In the genomic region with DNA sequence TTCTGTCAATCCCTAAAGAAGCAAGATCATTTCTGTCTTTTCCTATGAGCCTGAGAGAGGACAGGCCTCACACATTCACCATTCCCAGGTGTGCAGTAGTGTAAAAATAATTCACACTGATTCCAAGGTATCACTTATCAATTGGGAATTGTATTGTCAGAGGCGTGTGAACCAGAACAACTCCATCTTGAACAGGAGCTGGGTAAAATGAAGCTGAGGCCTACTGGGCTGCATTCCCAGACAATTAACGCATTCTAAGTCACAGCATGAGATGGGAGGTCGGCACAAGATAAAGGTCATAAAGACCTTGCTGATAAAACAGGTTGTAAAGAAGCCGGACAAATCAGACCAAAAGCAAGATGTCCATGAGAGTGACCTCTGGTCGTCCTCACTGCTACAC, we compare ENCODE assay signal across 16 cellular contexts.
DNase-seq lines count a peak whose midpoint lies in the region; ATAC-seq and TF ChIP-seq lines count a peak whose summit lies in the region.
"Had no signal": no experiment of that assay in that cellular context is flagged by ENCODE, and none has a peak within 500 bp of the region (broad histone marks: within the 10 kb centered on the region; RNA-seq: fewer than 3 reads in every experiment).

No MANE protein-coding gene starts in this region.

- no peaks in the 10 kb centered on the region for H3K36me3 ChIP-seq in IMR-90 (ENCODE audit: control insufficient read depth, insufficient read depth, low read length)
- no peaks in the 10 kb centered on the region for H3K36me3 ChIP-seq in mesendoderm (ENCODE audit: control insufficient read depth, insufficient read depth, low read length)

- H3K18ac ChIP-seq in IMR-90 (ENCODE audit: low read depth, low read length) (no peak overlapping the region), mesendoderm (ENCODE audit: low read length) (no peak overlapping the region)

- no peak for TF ChIP-seq POLR2A in IMR-90 (IDR thresholded peaks at IDR 0.05; ENCODE audit: low read depth, low read length)

- in situ Hi-C loops in IMR-90 (cut with MboI; ENCODE audit: low sequenced_read_pairs): no loop called here

- H4K8ac ChIP-seq in IMR-90 (ENCODE audit: low read depth in 2 of 2, low read length in 2 of 2): no peak overlapping the region
- no peak overlapping the region for H4K8ac ChIP-seq in mesendoderm (ENCODE audit: low read depth, low read length)

- DNase-seq in IMR-90 (no peak), choroid plexus epithelial cell (ENCODE audit: low read depth) (peak; percentile 14), mesendoderm (peak; percentile 96), dorsolateral prefrontal cortex (no peak), NCI-H187 (lab: John Stamatoyannopoulos, UW) (no peak)
- no peak for DNase-seq in activated T-cell treated with anti-CD3 and anti-CD28 coated beads, Interleukin-2, amount 50 U/mL, for 4 hours
- DNase-seq: DMS79; Kasumi-1; MM.1S; NCI-H1105 treated with DMSO at 0.1 percent for 48 hours; NCI-H1930; NCI-H446 treated with DMSO at 0.1 percent for 48 hours; NK-92 treated with Interleukin-12 subunit alpha and Interleukin-12 subunit beta, amount 100 ng/mL, for 24 hours; OCI-M1; SIG-M5 had no signal

- no peak overlapping the region for H3K4ac ChIP-seq in IMR-90 (ENCODE audit: low read depth, low read length)
- H3K4ac ChIP-seq in mesendoderm (ENCODE audit: low read depth, low read length): no peak overlapping the region

- H3K79me1 ChIP-seq in IMR-90 (ENCODE audit: low read depth in 1 of 2, low read length in 2 of 2): no peaks in the 10 kb centered on the region; a peak in 1 of 4 replicates
- H3K79me1 ChIP-seq in mesendoderm (ENCODE audit: low read length): no peaks in the 10 kb centered on the region

- H2BK20ac ChIP-seq in IMR-90 (ENCODE audit: low read depth, low read length): no peak overlapping the region

- H3K4me2 ChIP-seq in IMR-90 (ENCODE audit: low read depth, low read length): no peak overlapping the region
- H3K4me2 ChIP-seq in mesendoderm (ENCODE audit: low read length): peak overlapping the region; percentile 5

- TF ChIP-seq RAD21 in IMR-90 (IDR thresholded peaks at IDR 0.05; ENCODE audit: low read length): no peak

- peaks cover 16% of the 10 kb centered on the region for H3K36me3 Mint-ChIP-seq in activated T-cell treated with anti-CD3 and anti-CD28 coated beads, Interleukin-2, amount 50 U/mL, for 4 hours (ENCODE audit: insufficient read depth)

- H3K27me3 ChIP-seq in IMR-90 (ENCODE audit: control insufficient read depth, insufficient read depth, low read length) (no peaks in the 10 kb centered on the region), mesendoderm (ENCODE audit: insufficient read depth, low read length, poor library complexity) (no peaks in the 10 kb centered on the region), dorsolateral prefrontal cortex (no peaks in the 10 kb centered on the region)

- H4K5ac ChIP-seq in IMR-90 (ENCODE audit: low read depth, low read length) (no peak overlapping the region), mesendoderm (ENCODE audit: low read length) (no peak overlapping the region)

- H3K9me1 ChIP-seq in IMR-90 (ENCODE audit: insufficient read depth, low read length): no peaks in the 10 kb centered on the region

- no peak for TF ChIP-seq CTCF in IMR-90 (conservative IDR thresholded peaks at IDR 0.05; ENCODE audit: low read depth, low read length)
- TF ChIP-seq CTCF in choroid plexus epithelial cell (conservative IDR thresholded peaks at IDR 0.05; ENCODE audit: low read depth, low read length): no peak
- no peak for TF ChIP-seq CTCF in dorsolateral prefrontal cortex (IDR thresholded peaks at IDR 0.05 in 54 of 56, conservative IDR thresholded peaks at IDR 0.05 in 2 of 56; ENCODE audit: low read depth in 1 of 56, partially characterized antibody in 56 of 56)

- H2AK5ac ChIP-seq in IMR-90 (ENCODE audit: low read depth, low read length) (peak overlapping the region; percentile 70; the same call in 1 of the 2 replicates), mesendoderm (ENCODE audit: low read length) (no peak overlapping the region)

- no peaks in the 10 kb centered on the region for H3K4me1 Mint-ChIP-seq in activated T-cell treated with anti-CD3 and anti-CD28 coated beads, Interleukin-2, amount 50 U/mL, for 4 hours (ENCODE audit: low read depth)

- intact Hi-C loops in IMR-90 (cut with micrococcal nuclease) (no loop called here), dorsolateral prefrontal cortex (cut with DNase I) (no loop called here)

- H3K56ac ChIP-seq in IMR-90 (ENCODE audit: extremely low read depth, insufficient read depth, low read length) (peak overlapping the region; percentile 28; the same call in 1 of the 2 replicates), mesendoderm (ENCODE audit: low read length) (peak overlapping the region; percentile 65)

- no peak for ATAC-seq in IMR-90 (ENCODE audit: low read depth)
- no peak for ATAC-seq in activated T-cell treated with anti-CD3 and anti-CD28 coated beads, Interleukin-2, amount 50 U/mL, for 4 hours
- ATAC-seq in HG03378 (IDR thresholded peaks at IDR 0.05; ENCODE audit: unreplicated experiment): no peak

- no peak overlapping the region for H3K9ac ChIP-seq in IMR-90 (ENCODE audit: low read depth, low read length)
- no peak overlapping the region for H3K9ac ChIP-seq in mesendoderm (ENCODE audit: low read length)

- H3K9me3 Mint-ChIP-seq in activated T-cell treated with anti-CD3 and anti-CD28 coated beads, Interleukin-2, amount 50 U/mL, for 4 hours: no peaks in the 10 kb centered on the region

- POLR2A ChIA-PET in IMR-90 (lab: Charles Lee; ENCODE audit: unreplicated experiment): no interaction called here

- H3K4me1 ChIP-seq in IMR-90 (ENCODE audit: control insufficient read depth, insufficient read depth, low read length) (no peaks in the 10 kb centered on the region), mesendoderm (ENCODE audit: control insufficient read depth, low read depth, low read length) (peaks cover 6% of the 10 kb centered on the region)

- H2BK15ac ChIP-seq in IMR-90 (ENCODE audit: low read depth, low read length) (no peak overlapping the region), mesendoderm (replicated peaks; ENCODE audit: low read depth) (no peak overlapping the region)

- H4K91ac ChIP-seq in IMR-90 (ENCODE audit: insufficient read depth, low read depth, low read length): no peak overlapping the region

- CTCF ChIA-PET in IMR-90 (lab: Yijun Ruan, JAX): interaction anchor here (0.6 kb wide), 1 partner anchor 78 kb away, joined by 3 read pairs; no protein-coding TSS in a partner anchor

- no peaks in the 10 kb centered on the region for H3K9me3 ChIP-seq in IMR-90 (ENCODE audit: control insufficient read depth, insufficient read depth, low read length)

- H3K4me3 Mint-ChIP-seq in activated T-cell treated with anti-CD3 and anti-CD28 coated beads, Interleukin-2, amount 50 U/mL, for 4 hours: no peak overlapping the region

- no peaks in the 10 kb centered on the region for H3K79me2 ChIP-seq in mesendoderm (ENCODE audit: control insufficient read depth, insufficient read depth, low read length)

- no peak overlapping the region for H3K14ac ChIP-seq in IMR-90 (replicated peaks; ENCODE audit: low read depth, low read length)

- dilution Hi-C loops in IMR-90 (cut with HindIII; ENCODE audit: low sequenced_read_pairs, unreplicated experiment): no loop called here

- no peak overlapping the region for H2AK9ac ChIP-seq in IMR-90 (replicated peaks; ENCODE audit: low read depth, low read length, poor library complexity)

- H4K20me1 ChIP-seq in IMR-90 (ENCODE audit: insufficient read depth, low read length): no peaks in the 10 kb centered on the region

- H2BK120ac ChIP-seq in IMR-90 (ENCODE audit: low read depth, low read length) (no peak overlapping the region), mesendoderm (ENCODE audit: low read depth, low read length) (no peak overlapping the region)

- no peaks in the 10 kb centered on the region for H3K27me3 Mint-ChIP-seq in activated T-cell treated with anti-CD3 and anti-CD28 coated beads, Interleukin-2, amount 50 U/mL, for 4 hours (ENCODE audit: low read depth)

- no peak overlapping the region for H3K27ac ChIP-seq in IMR-90 (ENCODE audit: insufficient read depth, low read length)
- H3K27ac ChIP-seq in mesendoderm (ENCODE audit: low read depth, low read length): peak overlapping the region; percentile 67
- H3K27ac ChIP-seq in dorsolateral prefrontal cortex: no peak overlapping the region

- no CpG with 5 or more reads among the region's 5 CpGs for WGBS in IMR-90 (ENCODE audit: extremely low coverage in 2 of 2, insufficient read length in 1 of 2), 2 experiments
- no CpG with 5 or more reads among the region's 5 CpGs for WGBS in mesendoderm (ENCODE audit: extremely low coverage, insufficient coverage, low lambda C conversion rate)

- H2AFZ ChIP-seq in IMR-90 (replicated peaks; ENCODE audit: low read length, poor library complexity): no peak overlapping the region

- BruUV-seq in IMR-90 (replicated peaks; lab: Mats Ljungman, UMichigan): no TSS peak

- H3K4me3 ChIP-seq in IMR-90 (ENCODE audit: insufficient read depth, low read depth, low read length): no peak overlapping the region
- no peak overlapping the region for H3K4me3 ChIP-seq in choroid plexus epithelial cell (ENCODE audit: low read depth, low read length)
- H3K4me3 ChIP-seq in mesendoderm (ENCODE audit: low read length): no peak overlapping the region
- H3K4me3 ChIP-seq in dorsolateral prefrontal cortex: no peak overlapping the region

- no peak overlapping the region for H3K23ac ChIP-seq in IMR-90 (ENCODE audit: low read depth, low read length)
- H3K23ac ChIP-seq in mesendoderm (ENCODE audit: low read length): no peak overlapping the region

- no peak overlapping the region for H2BK5ac ChIP-seq in IMR-90 (ENCODE audit: low read depth, low read length, poor library complexity, severe bottlenecking)
- peak overlapping the region; percentile 72 for H2BK5ac ChIP-seq in mesendoderm (ENCODE audit: low read length)

TF ChIP-seq in IMR-90, 13 proteins besides CTCF, POLR2A, EP300 and RAD21 (continues in another document):
- TF ChIP-seq MAZ (IDR thresholded peaks at IDR 0.05; ENCODE audit: borderline replicate concordance, low read depth, low read length) (no peak), MXI1 (IDR thresholded peaks at IDR 0.05; ENCODE audit: borderline replicate concordance, low read depth, low read length) (no peak), MAFK (IDR thresholded peaks at IDR 0.05; ENCODE audit: low read depth, low read length) (no peak), NFE2L2 (IDR thresholded peaks at IDR 0.05; ENCODE audit: low read depth, low read length) (no peak), SMC3 (IDR thresholded peaks at IDR 0.05; ENCODE audit: low read depth, low read length) (no peak), BHLHE40 (IDR thresholded peaks at IDR 0.05; ENCODE audit: low read depth, low read length) (no peak)
- TF ChIP-seq, protein P1, sequence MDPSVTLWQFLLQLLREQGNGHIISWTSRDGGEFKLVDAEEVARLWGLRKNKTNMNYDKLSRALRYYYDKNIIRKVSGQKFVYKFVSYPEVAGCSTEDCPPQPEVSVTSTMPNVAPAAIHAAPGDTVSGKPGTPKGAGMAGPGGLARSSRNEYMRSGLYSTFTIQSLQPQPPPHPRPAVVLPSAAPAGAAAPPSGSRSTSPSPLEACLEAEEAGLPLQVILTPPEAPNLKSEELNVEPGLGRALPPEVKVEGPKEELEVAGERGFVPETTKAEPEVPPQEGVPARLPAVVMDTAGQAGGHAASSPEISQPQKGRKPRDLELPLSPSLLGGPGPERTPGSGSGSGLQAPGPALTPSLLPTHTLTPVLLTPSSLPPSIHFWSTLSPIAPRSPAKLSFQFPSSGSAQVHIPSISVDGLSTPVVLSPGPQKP (IDR thresholded peaks at IDR 0.05; ENCODE audit: borderline replicate concordance, low read depth, low read length): no peak

Comparison
In these comparisons a context has a peak if more than half of its experiments do, and no peak if none do; other contexts are left out.
1. DNase-seq: peak in choroid plexus epithelial cell (single experiment) and mesendoderm (single experiment); none in IMR-90 (single experiment), activated T-cell treated with anti-CD3 and anti-CD28 coated beads, Interleukin-2, amount 50 U/mL, for 4 hours (single experiment), dorsolateral prefrontal cortex (0 of 10) and NCI-H187 (0 of 2).